In genomic region chr11:123851110-123851509, GRCh38 we compare ENCODE assay signal across 37 cellular contexts. TPM values are rescaled to one million over a fixed set of nuclear protein-coding genes. Genes with fewer than 3 reads are reported as not detected.
"Had no signal": no experiment of that assay in that cellular context is flagged by ENCODE, and none has a peak within 500 bp of the region (broad histone marks: within the 10 kb centered on the region; RNA-seq: fewer than 3 reads in every experiment).

No MANE protein-coding gene starts in this region.

- H3K4me1 ChIP-seq: adrenal gland, body of pancreas, esophagus muscularis mucosa, foreskin keratinocyte, gastrocnemius medialis had no signal

- H3K9me3 ChIP-seq: adrenal gland, esophagus muscularis mucosa, gastrocnemius medialis had no signal

- H3K27ac ChIP-seq: adrenal gland, body of pancreas, esophagus muscularis mucosa, foreskin keratinocyte, gastrocnemius medialis, WERI-Rb-1 had no signal

- H3K4me3 ChIP-seq: adrenal gland, body of pancreas, esophagus muscularis mucosa, gastrocnemius medialis had no signal

- H3K27ac Mint-ChIP-seq: activated B cell treated with CpG ODN at 0.5 μM for 24 hours; activated CD4-positive, alpha-beta memory T cell treated with anti-CD3 and anti-CD28 coated beads for 36 hours; activated CD4-positive, alpha-beta T cell treated with anti-CD3 and anti-CD28 coated beads, Interleukin-2, amount 10 ng/mL, durations not matched to agents 24 days and 14 days; activated CD8-positive, alpha-beta memory T cell treated with anti-CD3 and anti-CD28 coated beads, Interleukin-2, amount 10 ng/mL, durations not matched to agents 7 days and 5 days; activated CD8-positive, alpha-beta T cell treated with anti-CD3 and anti-CD28 coated beads, Interleukin-2, amount 10 ng/mL, durations not matched to agents 7 days and 5 days; activated naive CD4-positive, alpha-beta T cell treated with anti-CD3 and anti-CD28 coated beads for 36 hours; activated naive CD4-positive, alpha-beta T cell treated with anti-CD3 and anti-CD28 coated beads, Interleukin-2, amount 50 U/mL, for 24 hours; activated naive CD8-positive, alpha-beta T cell treated with anti-CD3 and anti-CD28 coated beads for 36 hours; activated naive CD8-positive, alpha-beta T cell treated with anti-CD3 and anti-CD28 coated beads, Interleukin-2, amount 50 U/mL, for 24 hours; activated T-helper 1 cell treated with anti-CD3 and anti-CD28 coated beads, Interleukin-12 subunit alpha, Interleukin-12 subunit beta, Interleukin-2, Interleukin-4 antibody, amounts not matched to agents 30 ng/mL and 10 ng/mL and 1 ng/mL, durations not matched to agents 14 hours and 24 hours and 36 hours; activated T-helper 2 cell treated with anti-CD3 and anti-CD28 coated beads, Interferon-gamma antibody, Interleukin-2, Interleukin-4, amounts not matched to agents 10 μg/mL and 5 μg/mL and 100 μg/mL, durations not matched to agents 14 hours and 24 hours and 36 hours; effector memory CD8-positive, alpha-beta T cell; T-helper 17 cell; T-helper 2 cell treated with Interferon-gamma antibody and Interleukin-4, amounts not matched to agents 5 μg/mL and 100 μg/mL, for 36 hours had no signal

- H3K9me3 Mint-ChIP-seq: activated B cell treated with CpG ODN at 0.5 μM for 24 hours; activated CD4-positive, alpha-beta memory T cell treated with anti-CD3 and anti-CD28 coated beads for 36 hours; activated naive CD4-positive, alpha-beta T cell treated with anti-CD3 and anti-CD28 coated beads for 36 hours; activated T-helper 1 cell treated with anti-CD3 and anti-CD28 coated beads, Interleukin-12 subunit alpha, Interleukin-12 subunit beta, Interleukin-2, Interleukin-4 antibody, amounts not matched to agents 30 ng/mL and 10 ng/mL and 1 ng/mL, durations not matched to agents 14 hours and 24 hours and 36 hours; activated T-helper 2 cell treated with anti-CD3 and anti-CD28 coated beads, Interferon-gamma antibody, Interleukin-2, Interleukin-4, amounts not matched to agents 10 μg/mL and 5 μg/mL and 100 μg/mL, durations not matched to agents 14 hours and 24 hours and 36 hours; T-helper 2 cell treated with Interferon-gamma antibody and Interleukin-4, amounts not matched to agents 5 μg/mL and 100 μg/mL, for 36 hours had no signal

- H3K36me3 Mint-ChIP-seq: activated CD4-positive, alpha-beta memory T cell treated with anti-CD3 and anti-CD28 coated beads for 36 hours; activated CD8-positive, alpha-beta memory T cell treated with anti-CD3 and anti-CD28 coated beads, Interleukin-2, amount 10 ng/mL, durations not matched to agents 7 days and 5 days; activated naive CD4-positive, alpha-beta T cell treated with anti-CD3 and anti-CD28 coated beads, Interleukin-2, amount 50 U/mL, for 24 hours; activated naive CD8-positive, alpha-beta T cell treated with anti-CD3 and anti-CD28 coated beads for 36 hours had no signal

- H3K4me1 Mint-ChIP-seq: activated B cell treated with CpG ODN at 0.5 μM for 24 hours; activated CD4-positive, alpha-beta T cell treated with anti-CD3 and anti-CD28 coated beads, Interleukin-2, amount 10 ng/mL, durations not matched to agents 24 days and 14 days; activated CD8-positive, alpha-beta memory T cell treated with anti-CD3 and anti-CD28 coated beads, Interleukin-2, amount 10 ng/mL, durations not matched to agents 7 days and 5 days; activated naive CD4-positive, alpha-beta T cell treated with anti-CD3 and anti-CD28 coated beads, Interleukin-2, amount 50 U/mL, for 24 hours; activated naive CD8-positive, alpha-beta T cell treated with anti-CD3 and anti-CD28 coated beads for 36 hours; activated naive CD8-positive, alpha-beta T cell treated with anti-CD3 and anti-CD28 coated beads, Interleukin-2, amount 50 U/mL, for 24 hours; T-helper 17 cell had no signal

- H3K27me3 ChIP-seq: adrenal gland, body of pancreas, foreskin keratinocyte, gastrocnemius medialis had no signal

- H3K36me3 ChIP-seq: adrenal gland, esophagus muscularis mucosa, gastrocnemius medialis, WERI-Rb-1 had no signal

- ATAC-seq: activated CD4-positive, CD25-positive, alpha-beta regulatory T cell treated with anti-CD3 and anti-CD28 coated beads, Interleukin-2, amount 50 U/mL, for 24 hours; activated CD8-positive, alpha-beta memory T cell treated with anti-CD3 and anti-CD28 coated beads, Interleukin-2, amount 10 ng/mL, durations not matched to agents 7 days and 5 days; activated CD8-positive, alpha-beta T cell treated with anti-CD3 and anti-CD28 coated beads, Interleukin-2, amount 10 ng/mL, durations not matched to agents 7 days and 5 days; activated naive CD8-positive, alpha-beta T cell treated with anti-CD3 and anti-CD28 coated beads, Interleukin-2, amount 50 U/mL, for 24 hours; body of pancreas; effector memory CD8-positive, alpha-beta T cell; foreskin keratinocyte; gastrocnemius medialis; T-helper 17 cell had no signal

- DNase-seq: activated B cell treated with CpG ODN at 0.5 μM for 24 hours; activated CD4-positive, alpha-beta memory T cell treated with anti-CD3 and anti-CD28 coated beads for 36 hours; activated CD4-positive, alpha-beta T cell treated with anti-CD3 and anti-CD28 coated beads, Interleukin-2, amount 10 ng/mL, durations not matched to agents 24 days and 14 days; activated CD8-positive, alpha-beta memory T cell treated with anti-CD3 and anti-CD28 coated beads, Interleukin-2, amount 10 ng/mL, durations not matched to agents 7 days and 5 days; activated CD8-positive, alpha-beta memory T cell treated with anti-CD3 and anti-CD28 coated beads, Interleukin-2, amount 50 U/mL, for 4 hours; activated CD8-positive, alpha-beta T cell treated with anti-CD3 and anti-CD28 coated beads, Interleukin-2, amount 10 ng/mL, durations not matched to agents 7 days and 5 days; activated effector memory CD4-positive, alpha-beta T cell treated with anti-CD3 and anti-CD28 coated beads, Interleukin-2, amount 50 U/mL, for 16 hours; activated naive CD4-positive, alpha-beta T cell treated with anti-CD3 and anti-CD28 coated beads for 36 hours; activated naive CD8-positive, alpha-beta T cell treated with anti-CD3 and anti-CD28 coated beads for 36 hours; activated naive CD8-positive, alpha-beta T cell treated with anti-CD3 and anti-CD28 coated beads, Interleukin-2, amount 50 U/mL, for 24 hours; activated T-cell treated with anti-CD3 and anti-CD28 coated beads, Interleukin-2, amount 50 U/mL, for 1 hour; activated T-cell treated with anti-CD3 and anti-CD28 coated beads, Interleukin-2, amount 50 U/mL, for 48 hours; adrenal gland; amygdala; aorta; body of pancreas; central memory CD4-positive, alpha-beta T cell; cerebellar nuclear complex; cortex of kidney; dermis blood vessel endothelial cell; effector CD4-positive, alpha-beta T cell; effector memory CD8-positive, alpha-beta T cell; erythroblast; foreskin keratinocyte; gastrocnemius medialis; glutamatergic neuron; T-helper 1 cell; T-helper 17 cell; T1000; WERI-Rb-1 had no signal

- H3K4me3 Mint-ChIP-seq: activated B cell treated with CpG ODN at 0.5 μM for 24 hours; activated CD4-positive, alpha-beta memory T cell treated with anti-CD3 and anti-CD28 coated beads for 36 hours; activated CD4-positive, alpha-beta T cell treated with anti-CD3 and anti-CD28 coated beads, Interleukin-2, amount 10 ng/mL, durations not matched to agents 24 days and 14 days; activated CD8-positive, alpha-beta memory T cell treated with anti-CD3 and anti-CD28 coated beads, Interleukin-2, amount 10 ng/mL, durations not matched to agents 7 days and 5 days; activated CD8-positive, alpha-beta T cell treated with anti-CD3 and anti-CD28 coated beads, Interleukin-2, amount 10 ng/mL, durations not matched to agents 7 days and 5 days; activated naive CD4-positive, alpha-beta T cell treated with anti-CD3 and anti-CD28 coated beads for 36 hours; activated naive CD4-positive, alpha-beta T cell treated with anti-CD3 and anti-CD28 coated beads, Interleukin-2, amount 50 U/mL, for 24 hours; activated naive CD8-positive, alpha-beta T cell treated with anti-CD3 and anti-CD28 coated beads for 36 hours; activated naive CD8-positive, alpha-beta T cell treated with anti-CD3 and anti-CD28 coated beads, Interleukin-2, amount 50 U/mL, for 24 hours; activated T-helper 1 cell treated with anti-CD3 and anti-CD28 coated beads, Interleukin-12 subunit alpha, Interleukin-12 subunit beta, Interleukin-2, Interleukin-4 antibody, amounts not matched to agents 30 ng/mL and 10 ng/mL and 1 ng/mL, durations not matched to agents 14 hours and 24 hours and 36 hours; effector memory CD8-positive, alpha-beta T cell; T-helper 17 cell; T-helper 2 cell treated with Interferon-gamma antibody and Interleukin-4, amounts not matched to agents 5 μg/mL and 100 μg/mL, for 36 hours had no signal

RNA-seq across cellular contexts. Expression of gene TMEM225, which starts 34.4 kb away (rescaled TPM):
- total RNA-seq: activated B cell treated with CpG ODN at 0.5 μM for 24 hours; activated CD4-positive, alpha-beta memory T cell treated with anti-CD3 and anti-CD28 coated beads for 36 hours; activated CD4-positive, alpha-beta T cell treated with anti-CD3 and anti-CD28 coated beads, Interleukin-2, amount 10 ng/mL, durations not matched to agents 24 days and 14 days; activated CD8-positive, alpha-beta memory T cell treated with anti-CD3 and anti-CD28 coated beads for 36 hours; activated CD8-positive, alpha-beta memory T cell treated with anti-CD3 and anti-CD28 coated beads, Interleukin-2, amount 10 ng/mL, durations not matched to agents 7 days and 5 days; activated CD8-positive, alpha-beta T cell treated with anti-CD3 and anti-CD28 coated beads, Interleukin-2, amount 10 ng/mL, durations not matched to agents 7 days and 5 days; activated naive CD4-positive, alpha-beta T cell treated with anti-CD3 and anti-CD28 coated beads for 36 hours; activated naive CD8-positive, alpha-beta T cell treated with anti-CD3 and anti-CD28 coated beads for 36 hours; activated T-helper 1 cell treated with anti-CD3 and anti-CD28 coated beads, Interleukin-12 subunit alpha, Interleukin-12 subunit beta, Interleukin-2, Interleukin-4 antibody, amounts not matched to agents 30 ng/mL and 10 ng/mL and 1 ng/mL, durations not matched to agents 14 hours and 24 hours and 36 hours; activated T-helper 2 cell treated with anti-CD3 and anti-CD28 coated beads, Interferon-gamma antibody, Interleukin-2, Interleukin-4, amounts not matched to agents 10 μg/mL and 5 μg/mL and 100 μg/mL, durations not matched to agents 14 hours and 24 hours and 36 hours; adrenal gland; aorta; body of pancreas; dermis blood vessel endothelial cell; esophagus muscularis mucosa; foreskin keratinocyte; gastrocnemius medialis; T-helper 17 cell had no signal
- polyA plus RNA-seq: adrenal gland, aorta, foreskin keratinocyte had no signal

RNA-seq across cellular contexts. Expression of gene OR6M1, which starts 45.0 kb away (rescaled TPM):
- total RNA-seq: activated B cell treated with CpG ODN at 0.5 μM for 24 hours; activated CD4-positive, alpha-beta memory T cell treated with anti-CD3 and anti-CD28 coated beads for 36 hours; activated CD4-positive, alpha-beta T cell treated with anti-CD3 and anti-CD28 coated beads, Interleukin-2, amount 10 ng/mL, durations not matched to agents 24 days and 14 days; activated CD8-positive, alpha-beta memory T cell treated with anti-CD3 and anti-CD28 coated beads for 36 hours; activated CD8-positive, alpha-beta memory T cell treated with anti-CD3 and anti-CD28 coated beads, Interleukin-2, amount 10 ng/mL, durations not matched to agents 7 days and 5 days; activated CD8-positive, alpha-beta T cell treated with anti-CD3 and anti-CD28 coated beads, Interleukin-2, amount 10 ng/mL, durations not matched to agents 7 days and 5 days; activated naive CD4-positive, alpha-beta T cell treated with anti-CD3 and anti-CD28 coated beads for 36 hours; activated naive CD8-positive, alpha-beta T cell treated with anti-CD3 and anti-CD28 coated beads for 36 hours; activated T-helper 1 cell treated with anti-CD3 and anti-CD28 coated beads, Interleukin-12 subunit alpha, Interleukin-12 subunit beta, Interleukin-2, Interleukin-4 antibody, amounts not matched to agents 30 ng/mL and 10 ng/mL and 1 ng/mL, durations not matched to agents 14 hours and 24 hours and 36 hours; activated T-helper 2 cell treated with anti-CD3 and anti-CD28 coated beads, Interferon-gamma antibody, Interleukin-2, Interleukin-4, amounts not matched to agents 10 μg/mL and 5 μg/mL and 100 μg/mL, durations not matched to agents 14 hours and 24 hours and 36 hours; adrenal gland; aorta; body of pancreas; dermis blood vessel endothelial cell; esophagus muscularis mucosa; foreskin keratinocyte; gastrocnemius medialis; T-helper 17 cell had no signal
- polyA plus RNA-seq: adrenal gland, aorta, foreskin keratinocyte had no signal

RNA-seq across cellular contexts. Expression of gene OR8D4, which starts 50.9 kb away (rescaled TPM):
- total RNA-seq: activated B cell treated with CpG ODN at 0.5 μM for 24 hours; activated CD4-positive, alpha-beta memory T cell treated with anti-CD3 and anti-CD28 coated beads for 36 hours; activated CD4-positive, alpha-beta T cell treated with anti-CD3 and anti-CD28 coated beads, Interleukin-2, amount 10 ng/mL, durations not matched to agents 24 days and 14 days; activated CD8-positive, alpha-beta memory T cell treated with anti-CD3 and anti-CD28 coated beads for 36 hours; activated CD8-positive, alpha-beta memory T cell treated with anti-CD3 and anti-CD28 coated beads, Interleukin-2, amount 10 ng/mL, durations not matched to agents 7 days and 5 days; activated CD8-positive, alpha-beta T cell treated with anti-CD3 and anti-CD28 coated beads, Interleukin-2, amount 10 ng/mL, durations not matched to agents 7 days and 5 days; activated naive CD4-positive, alpha-beta T cell treated with anti-CD3 and anti-CD28 coated beads for 36 hours; activated naive CD8-positive, alpha-beta T cell treated with anti-CD3 and anti-CD28 coated beads for 36 hours; activated T-helper 1 cell treated with anti-CD3 and anti-CD28 coated beads, Interleukin-12 subunit alpha, Interleukin-12 subunit beta, Interleukin-2, Interleukin-4 antibody, amounts not matched to agents 30 ng/mL and 10 ng/mL and 1 ng/mL, durations not matched to agents 14 hours and 24 hours and 36 hours; activated T-helper 2 cell treated with anti-CD3 and anti-CD28 coated beads, Interferon-gamma antibody, Interleukin-2, Interleukin-4, amounts not matched to agents 10 μg/mL and 5 μg/mL and 100 μg/mL, durations not matched to agents 14 hours and 24 hours and 36 hours; adrenal gland; aorta; dermis blood vessel endothelial cell; esophagus muscularis mucosa; foreskin keratinocyte; gastrocnemius medialis; T-helper 17 cell had no signal
- polyA plus RNA-seq: adrenal gland, aorta, foreskin keratinocyte had no signal
